In genomic region chr2:39228413-39229209, GRCh38 we compare ENCODE assay signal across 9 cellular contexts. TPM values are rescaled to one million over a fixed set of nuclear protein-coding genes. Genes with fewer than 3 reads are reported as not detected.
DNase-seq lines count a peak whose midpoint lies in the region; ATAC-seq lines count a peak whose summit lies in the region.
"Had no signal": no experiment of that assay in that cellular context is flagged by ENCODE, and none has a peak within 500 bp of the region (broad histone marks: within the 10 kb centered on the region; RNA-seq: fewer than 3 reads in every experiment).

No MANE protein-coding gene starts in this region.

- no peaks in the 10 kb centered on the region for H3K27me3 Mint-ChIP-seq in activated T-helper 1 cell treated with anti-CD3 and anti-CD28 coated beads, Interleukin-12 subunit alpha, Interleukin-12 subunit beta, Interleukin-2, Interleukin-4 antibody, amounts not matched to agents 30 ng/mL and 10 ng/mL and 1 ng/mL, durations not matched to agents 14 hours and 24 hours and 36 hours (ENCODE audit: insufficient read depth)
- peaks cover 0 to 2% (median 1%) of the 10 kb centered on the region in 3 donors for H3K27me3 Mint-ChIP-seq in immature natural killer cell (ENCODE audit: low read depth in 3 of 3)

- H3K9me3 Mint-ChIP-seq in activated T-helper 1 cell treated with anti-CD3 and anti-CD28 coated beads, Interleukin-12 subunit alpha, Interleukin-12 subunit beta, Interleukin-2, Interleukin-4 antibody, amounts not matched to agents 30 ng/mL and 10 ng/mL and 1 ng/mL, durations not matched to agents 14 hours and 24 hours and 36 hours = no peaks in the 10 kb centered on the region
- H3K9me3 Mint-ChIP-seq in immature natural killer cell = no peaks in the 10 kb centered on the region

- DNase-seq in activated T-helper 1 cell treated with anti-CD3 and anti-CD28 coated beads, Interleukin-12 subunit alpha, Interleukin-12 subunit beta, Interleukin-2, Interleukin-4 antibody, amounts not matched to agents 30 ng/mL and 10 ng/mL and 1 ng/mL, durations not matched to agents 14 hours and 24 hours and 36 hours (ENCODE audit: low spot score) = no peak
- DNase-seq in immature natural killer cell = no peak
- no peak for DNase-seq in hippocampal formation (lab: John Stamatoyannopoulos, UW)
- no peak for DNase-seq in A172 (ENCODE audit: low spot score)
- DNase-seq in DMS53 (lab: John Stamatoyannopoulos, UW) = no peak
- DNase-seq in stimulated activated naive CD4-positive, alpha-beta T cell treated with Interleukin-2 at 50 U/mL for 16 hours (lab: John Stamatoyannopoulos, UW) = no peak

- ATAC-seq in GM18498 (IDR thresholded peaks at IDR 0.05; ENCODE audit: unreplicated experiment) (peak; percentile 29), HG03045 (IDR thresholded peaks at IDR 0.05; ENCODE audit: unreplicated experiment) (peak; percentile 11)

- peaks cover 54% of the 10 kb centered on the region for H3K4me1 Mint-ChIP-seq in activated T-helper 1 cell treated with anti-CD3 and anti-CD28 coated beads, Interleukin-12 subunit alpha, Interleukin-12 subunit beta, Interleukin-2, Interleukin-4 antibody, amounts not matched to agents 30 ng/mL and 10 ng/mL and 1 ng/mL, durations not matched to agents 14 hours and 24 hours and 36 hours (ENCODE audit: low read depth)
- peaks cover 16 to 25% of the 10 kb centered on the region in 2 donors for H3K4me1 Mint-ChIP-seq in immature natural killer cell

- peak overlapping the region; percentile 83 for H3K27ac Mint-ChIP-seq in activated T-helper 1 cell treated with anti-CD3 and anti-CD28 coated beads, Interleukin-12 subunit alpha, Interleukin-12 subunit beta, Interleukin-2, Interleukin-4 antibody, amounts not matched to agents 30 ng/mL and 10 ng/mL and 1 ng/mL, durations not matched to agents 14 hours and 24 hours and 36 hours
- peak overlapping the region in 5 of 6 donors; percentile 27 to 77 (median 70) for H3K27ac Mint-ChIP-seq in immature natural killer cell

- peak overlapping the region; percentile 76 for H3K4me3 Mint-ChIP-seq in activated T-helper 1 cell treated with anti-CD3 and anti-CD28 coated beads, Interleukin-12 subunit alpha, Interleukin-12 subunit beta, Interleukin-2, Interleukin-4 antibody, amounts not matched to agents 30 ng/mL and 10 ng/mL and 1 ng/mL, durations not matched to agents 14 hours and 24 hours and 36 hours
- H3K4me3 Mint-ChIP-seq in immature natural killer cell = peak overlapping the region; percentile 63 to 88 (median 81)

- H3K36me3 Mint-ChIP-seq in activated T-helper 1 cell treated with anti-CD3 and anti-CD28 coated beads, Interleukin-12 subunit alpha, Interleukin-12 subunit beta, Interleukin-2, Interleukin-4 antibody, amounts not matched to agents 30 ng/mL and 10 ng/mL and 1 ng/mL, durations not matched to agents 14 hours and 24 hours and 36 hours (ENCODE audit: low read depth) = peaks cover 3% of the 10 kb centered on the region
- H3K36me3 Mint-ChIP-seq in immature natural killer cell = no peaks in the 10 kb centered on the region

- intact Hi-C loops in activated T-helper 1 cell treated with anti-CD3 and anti-CD28 coated beads, Interleukin-12 subunit alpha, Interleukin-12 subunit beta, Interleukin-2, Interleukin-4 antibody, amounts not matched to agents 30 ng/mL and 10 ng/mL and 1 ng/mL, durations not matched to agents 14 hours and 24 hours and 36 hours (cut with micrococcal nuclease) = loop anchor here (1.0 to 10.0 kb wide), 9 partner anchors 14 to 854 kb away; partner anchors contain the start of genes ATL2 and GEMIN6

RNA-seq across cellular contexts. Expression of gene CDKL4, which starts 15.2 kb away (rescaled TPM):
- total RNA-seq in activated T-helper 1 cell treated with anti-CD3 and anti-CD28 coated beads, Interleukin-12 subunit alpha, Interleukin-12 subunit beta, Interleukin-2, Interleukin-4 antibody, amounts not matched to agents 30 ng/mL and 10 ng/mL and 1 ng/mL, durations not matched to agents 14 hours and 24 hours and 36 hours = 0.20 TPM in 1 of 2 replicates, not detected in the other
- not detected for polyA plus RNA-seq in immature natural killer cell
- total RNA-seq in A172 (2014; rRNA removed; shearing (Covaris generic)) = 0.10 TPM in 1 of 2 replicates, not detected in the other
- total RNA-seq: HT1080 had no signal
